Comparison of ENCODE assay signal across 16 cellular contexts in the genomic region with DNA sequence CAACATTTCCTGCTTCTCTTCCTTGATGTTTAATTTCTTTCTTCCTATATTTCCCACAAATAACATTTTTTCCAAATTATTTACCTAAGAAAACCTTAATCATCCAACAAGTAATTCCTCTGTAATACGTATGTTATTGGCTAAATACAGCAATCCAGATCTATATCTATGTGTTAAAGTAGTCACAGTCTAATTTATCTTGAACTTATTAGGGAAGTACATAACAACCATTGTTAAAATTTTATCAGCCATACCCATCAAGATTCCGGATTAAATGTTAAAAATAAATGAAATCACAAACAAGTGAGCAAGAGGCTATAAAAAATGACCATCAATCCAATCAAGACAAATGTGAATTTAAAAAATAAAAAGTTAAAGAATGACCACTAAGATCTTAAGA.
"Had no signal": no experiment of that assay in that cellular context is flagged by ENCODE, and none has a peak within 500 bp of the region (broad histone marks: within the 10 kb centered on the region; RNA-seq: fewer than 3 reads in every experiment).

No MANE protein-coding gene starts in this region.

- H3K9me3 Mint-ChIP-seq: activated CD4-positive, alpha-beta T cell treated with anti-CD3 and anti-CD28 coated beads, Interleukin-2, amount 10 ng/mL, durations not matched to agents 7 days and 5 days; activated naive CD4-positive, alpha-beta T cell treated with anti-CD3 and anti-CD28 coated beads, Interleukin-2, amount 50 U/mL, for 24 hours; T-cell had no signal

- ATAC-seq: activated CD8-positive, alpha-beta T cell treated with anti-CD3 and anti-CD28 coated beads, Interleukin-2, amount 10 ng/mL, durations not matched to agents 7 days and 5 days; lower lobe of right lung; T-cell had no signal

- DNase-seq: activated CD4-positive, alpha-beta T cell treated with anti-CD3 and anti-CD28 coated beads, Interleukin-2, amount 10 ng/mL, durations not matched to agents 7 days and 5 days; activated CD8-positive, alpha-beta memory T cell treated with anti-CD3 and anti-CD28 coated beads, Interleukin-2, amount 50 U/mL, for 4 hours; activated CD8-positive, alpha-beta T cell treated with anti-CD3 and anti-CD28 coated beads, Interleukin-2, amount 10 ng/mL, durations not matched to agents 7 days and 5 days; activated gamma-delta T cell; foreskin melanocyte; glutamatergic neuron; hippocampal formation; islet precursor cell; lower lobe of right lung; stomach; T-cell; T-helper 9 cell had no signal

- H3K36me3 ChIP-seq: lower lobe of right lung, stomach, vagina had no signal

- H3K27me3 Mint-ChIP-seq: activated CD4-positive, alpha-beta T cell treated with anti-CD3 and anti-CD28 coated beads, Interleukin-2, amount 10 ng/mL, durations not matched to agents 7 days and 5 days; activated naive CD4-positive, alpha-beta T cell treated with anti-CD3 and anti-CD28 coated beads, Interleukin-2, amount 50 U/mL, for 24 hours; progenitor cell of endocrine pancreas; T-cell had no signal

- H3K36me3 Mint-ChIP-seq: mesothelial cell of epicardium, T-cell had no signal

- H3K4me3 Mint-ChIP-seq: activated CD4-positive, alpha-beta T cell treated with anti-CD3 and anti-CD28 coated beads, Interleukin-2, amount 10 ng/mL, durations not matched to agents 7 days and 5 days; activated CD8-positive, alpha-beta T cell treated with anti-CD3 and anti-CD28 coated beads, Interleukin-2, amount 10 ng/mL, durations not matched to agents 7 days and 5 days; activated naive CD4-positive, alpha-beta T cell treated with anti-CD3 and anti-CD28 coated beads, Interleukin-2, amount 50 U/mL, for 24 hours; mesothelial cell of epicardium; T-cell had no signal

- H3K27ac Mint-ChIP-seq: activated CD4-positive, alpha-beta T cell treated with anti-CD3 and anti-CD28 coated beads, Interleukin-2, amount 10 ng/mL, durations not matched to agents 7 days and 5 days; activated CD8-positive, alpha-beta T cell treated with anti-CD3 and anti-CD28 coated beads, Interleukin-2, amount 10 ng/mL, durations not matched to agents 7 days and 5 days; activated naive CD4-positive, alpha-beta T cell treated with anti-CD3 and anti-CD28 coated beads, Interleukin-2, amount 50 U/mL, for 24 hours; mesothelial cell of epicardium; progenitor cell of endocrine pancreas had no signal

- H3K27ac ChIP-seq: lower lobe of right lung, stomach, vagina had no signal

- H3K9me3 ChIP-seq: lower lobe of right lung, stomach, vagina had no signal

- H3K4me3 ChIP-seq: lower lobe of right lung, stomach, vagina had no signal

- H3K27me3 ChIP-seq: stomach, vagina had no signal
